In the genomic region with DNA sequence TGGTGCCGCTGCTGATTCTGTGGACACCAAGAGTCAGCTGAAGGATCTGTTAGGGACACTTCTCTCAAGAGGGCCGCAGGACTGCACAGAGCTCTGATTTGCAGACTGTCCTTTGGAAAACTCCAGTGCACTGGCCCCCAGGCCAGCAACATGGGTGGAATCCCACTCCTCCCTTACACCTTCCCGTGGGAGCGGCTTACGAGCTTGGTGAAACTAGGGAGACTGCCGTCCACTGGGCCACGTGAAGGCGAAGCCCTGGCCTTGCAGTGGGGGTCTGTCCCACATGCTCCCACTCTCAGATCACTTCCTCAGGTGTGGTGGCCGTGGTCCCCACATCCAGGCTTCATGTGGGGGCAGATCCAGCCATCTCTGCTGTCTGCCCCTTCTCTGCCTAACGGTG, we compare ENCODE assay signal across 21 cellular contexts. TPM values are rescaled to one million over a fixed set of nuclear protein-coding genes. Genes with fewer than 3 reads are reported as not detected.
A peak's percentile ranks its signal among the peaks of the same experiment; 100 is the strongest.
DNase-seq lines count a peak whose midpoint lies in the region; ATAC-seq and TF ChIP-seq lines count a peak whose summit lies in the region.
"Had no signal": no experiment of that assay in that cellular context is flagged by ENCODE, and none has a peak within 500 bp of the region (broad histone marks: within the 10 kb centered on the region; RNA-seq: fewer than 3 reads in every experiment).

No MANE protein-coding gene starts in this region.

- H3K27me3 Mint-ChIP-seq in central memory CD8-positive, alpha-beta T cell: no peaks in the 10 kb centered on the region

- peaks cover 22% of the 10 kb centered on the region for H3K36me3 Mint-ChIP-seq in central memory CD8-positive, alpha-beta T cell (ENCODE audit: insufficient read depth)

- TF ChIP-seq CTCF in Loucy (conservative IDR thresholded peaks at IDR 0.05; ENCODE audit: low read length) (no peak), neutrophil (IDR thresholded peaks at IDR 0.05) (no peak), thyroid gland (IDR thresholded peaks at IDR 0.05) (no peak), uterus (IDR thresholded peaks at IDR 0.05) (no peak)

- 72 to 76% methylated on average over 2 to 5 of the region's 10 CpGs for WGBS in thyroid gland, 2 donors
- WGBS in GM23248 (ENCODE audit: low coverage in 1 of 2, low lambda C conversion rate in 2 of 2, missing lambda C conversion rate in 2 of 2), 2 experiments: 93 to 94% methylated on average over 10 of the region's 10 CpGs

- H2AFZ ChIP-seq in Loucy (ENCODE audit: low read length) (no peak overlapping the region), GM23248 (no peak overlapping the region)

- H3K9me2 ChIP-seq in Loucy (replicated peaks; ENCODE audit: low read depth, low read length): no peaks in the 10 kb centered on the region
- H3K9me2 ChIP-seq in GM23248 (ENCODE audit: insufficient read depth): no peaks in the 10 kb centered on the region

- 0 out of 2 replicates have a peak, but pooled peaks cover 2% of the 10 kb centered on the region for H3F3A ChIP-seq in Loucy (ENCODE audit: low read depth)
- peaks cover 14% of the 10 kb centered on the region for H3F3A ChIP-seq in GM23248 (ENCODE audit: insufficient read depth)

- H3K27ac Mint-ChIP-seq in central memory CD8-positive, alpha-beta T cell (ENCODE audit: low read depth): peak overlapping the region; percentile 90

- peak overlapping the region; percentile 4 for H3K27ac ChIP-seq in neutrophil
- H3K27ac ChIP-seq in thyroid gland: peak overlapping the region in 2 of 3 donors; percentile 63 to 71
- no peak overlapping the region for H3K27ac ChIP-seq in uterus
- H3K27ac ChIP-seq in GM23248: no peak overlapping the region

- ATAC-seq in central memory CD8-positive, alpha-beta T cell (replicated peaks; ENCODE audit: extremely low read depth, poor library complexity, severe bottlenecking): no peak
- ATAC-seq: CD8-positive, alpha-beta T cell; HCT116 had no signal

- in situ Hi-C loops in GM23248 (cut with MboI): no loop called here

- peaks cover 24% of the 10 kb centered on the region for H3K4me1 Mint-ChIP-seq in central memory CD8-positive, alpha-beta T cell

- H3K4me3 Mint-ChIP-seq in central memory CD8-positive, alpha-beta T cell: no peak overlapping the region
- H3K4me3 Mint-ChIP-seq: CD8-positive, alpha-beta T cell had no signal

- no peak for TF ChIP-seq POLR2A in thyroid gland (IDR thresholded peaks at IDR 0.05)
- no peak for TF ChIP-seq POLR2A in uterus (IDR thresholded peaks at IDR 0.05)

- no peaks in the 10 kb centered on the region for H3K9me3 ChIP-seq in Loucy (ENCODE audit: insufficient read depth, low read depth, low read length)
- H3K9me3 ChIP-seq in neutrophil: no peaks in the 10 kb centered on the region
- no peaks in the 10 kb centered on the region for H3K9me3 ChIP-seq in thyroid gland
- no peaks in the 10 kb centered on the region for H3K9me3 ChIP-seq in uterus
- H3K9me3 ChIP-seq in GM23248 (ENCODE audit: low read depth): no peaks in the 10 kb centered on the region

- H3K9ac ChIP-seq in Loucy (ENCODE audit: low read depth, low read length, poor library complexity, severe bottlenecking) (peak overlapping the region; percentile 83), GM23248 (no peak overlapping the region)

- no peak overlapping the region for H3K4me3 ChIP-seq in Loucy (ENCODE audit: low read length, poor library complexity, severe bottlenecking)
- H3K4me3 ChIP-seq in neutrophil (ENCODE audit: low read depth in 1 of 2, low read length in 1 of 2): no peak overlapping the region
- H3K4me3 ChIP-seq in thyroid gland (replicated peaks in 1 of 3): no peak overlapping the region
- no peak overlapping the region for H3K4me3 ChIP-seq in uterus
- H3K4me3 ChIP-seq in GM23248: no peak overlapping the region

- no peaks in the 10 kb centered on the region for H3K9me3 Mint-ChIP-seq in central memory CD8-positive, alpha-beta T cell
- H3K9me3 Mint-ChIP-seq: CD8-positive, alpha-beta T cell had no signal

- H3K79me2 ChIP-seq in Loucy (ENCODE audit: insufficient read depth, low read length): peaks cover 11% of the 10 kb centered on the region; the same call in 1 of the 2 replicates
- no peaks in the 10 kb centered on the region for H3K79me2 ChIP-seq in GM23248 (ENCODE audit: insufficient read depth)

- H3K36me3 ChIP-seq in Loucy (ENCODE audit: insufficient read depth, low read length): peaks cover 27% of the 10 kb centered on the region; the same call in 1 of the 2 replicates
- H3K36me3 ChIP-seq in neutrophil: peaks cover 40% of the 10 kb centered on the region
- peaks cover 14% of the 10 kb centered on the region in 2 donors for H3K36me3 ChIP-seq in thyroid gland
- no peaks in the 10 kb centered on the region for H3K36me3 ChIP-seq in uterus
- peaks cover 17% of the 10 kb centered on the region; the same call in 1 of the 2 replicates for H3K36me3 ChIP-seq in GM23248 (ENCODE audit: low read depth)

- intact Hi-C loops in thyroid gland (cut with DNase I): no loop called here
- intact Hi-C loops in uterus (cut with DNase I; ENCODE audit: low total_unique reads): no loop called here

- DNase-seq in central memory CD8-positive, alpha-beta T cell (ENCODE audit: low spot score in 2 of 2): no peak
- DNase-seq in thyroid gland: no peak
- DNase-seq in dedifferentiated amniotic fluid mesenchymal stem cell (ENCODE audit: extremely low spot score): no peak
- DNase-seq in uterus: no peak
- DNase-seq in GM23248: no peak
- DNase-seq: ACHN; C1 segment of cervical spinal cord; Calu3; CD8-positive, alpha-beta T cell; DMS153; GOT3; MV-4-11; NCI-H1105 treated with DMSO at 0.1 percent for 48 hours; NCI-H2081; NCI-H2171; NCI-H524 treated with DMSO at 0.1 percent for 48 hours; NCI-H82; SHP77 had no signal

- H3K4me2 ChIP-seq in Loucy (ENCODE audit: low read depth, low read length, poor library complexity, severe bottlenecking) (no peak overlapping the region), GM23248 (ENCODE audit: unreplicated experiment) (no peak overlapping the region)

- H3K27me3 ChIP-seq in Loucy (ENCODE audit: insufficient read depth, low read length, poor library complexity, severe bottlenecking) (no peaks in the 10 kb centered on the region), neutrophil (no peaks in the 10 kb centered on the region), thyroid gland (no peaks in the 10 kb centered on the region), uterus (no peaks in the 10 kb centered on the region), GM23248 (replicated peaks; ENCODE audit: insufficient read depth) (no peaks in the 10 kb centered on the region)

- H4K20me1 ChIP-seq in Loucy (ENCODE audit: insufficient read depth, low read length, poor library complexity, severe bottlenecking): no peaks in the 10 kb centered on the region
- no peaks in the 10 kb centered on the region for H4K20me1 ChIP-seq in GM23248 (ENCODE audit: insufficient read depth)

- H3K4me1 ChIP-seq in Loucy (ENCODE audit: insufficient read depth, low read length, poor library complexity, severe bottlenecking) (peaks cover 77% of the 10 kb centered on the region), neutrophil (ENCODE audit: control insufficient read depth in 1 of 2, insufficient read depth in 1 of 2, low read depth in 1 of 2, low read length in 1 of 2) (peaks cover 52 to 57% of the 10 kb centered on the region in 2 experiments), thyroid gland (peaks cover 36 to 70% of the 10 kb centered on the region in 2 donors), uterus (no peaks in the 10 kb centered on the region), GM23248 (ENCODE audit: insufficient read depth) (peaks cover 13% of the 10 kb centered on the region)

RNA-seq across cellular contexts. Expression of a gene that starts 36.4 kb away (rescaled TPM):
- 10 to 100 TPM; 64.7 to 96.3 (median 78.9) TPM for total RNA-seq in thyroid gland
- total RNA-seq in uterus: 100 to 1,000 TPM in 1 of 4 donors, 10 to 100 TPM in 3; 45.3 to 323 (median 75.1) TPM
- total RNA-seq in GM23248 (2014; rRNA removed; shearing (Covaris generic)): 39.7 and 42.2 TPM in 2 replicates
- polyA plus RNA-seq in GM23248 (2016; fragmentation: Nextera tagmentation; extraction: Ambion mirVana): 58.9 and 67.7 TPM in 2 replicates

RNA-seq across cellular contexts. Expression of a gene that starts 36.7 kb away (rescaled TPM):
- total RNA-seq in thyroid gland: 10 to 100 TPM; 42.6 to 59.2 (median 53.9) TPM
- 10 to 100 TPM; 27.9 to 77.7 (median 53.2) TPM for total RNA-seq in uterus
- total RNA-seq in GM23248 (2014; rRNA removed; shearing (Covaris generic)): 34.7 and 42.7 TPM in 2 replicates
- 39.1 and 43.9 TPM in 2 replicates for polyA plus RNA-seq in GM23248 (2016; fragmentation: Nextera tagmentation; extraction: Ambion mirVana)

RNA-seq across cellular contexts. Expression of a gene that starts 57.0 kb away (rescaled TPM):
- total RNA-seq in thyroid gland (10 to 100 TPM; 26.6 to 33.3 (median 29.2) TPM), uterus (10 to 100 TPM; 25.1 to 41.4 (median 40.6) TPM)
- total RNA-seq in GM23248 (2014; rRNA removed; shearing (Covaris generic)): 7.3 and 13.9 TPM in 2 replicates
- 9.0 and 11.6 TPM in 2 replicates for polyA plus RNA-seq in GM23248 (2016; fragmentation: Nextera tagmentation; extraction: Ambion mirVana)

Comparison
In these comparisons a context has a peak if more than half of its experiments do, and no peak if none do; other contexts are left out.
1. H3K27ac ChIP-seq: peak in neutrophil (single experiment) and thyroid gland (2 of 3); none in uterus (0 of 2) and GM23248 (single experiment).